ENCODE assay signal across 13 cellular contexts in the genomic region with DNA sequence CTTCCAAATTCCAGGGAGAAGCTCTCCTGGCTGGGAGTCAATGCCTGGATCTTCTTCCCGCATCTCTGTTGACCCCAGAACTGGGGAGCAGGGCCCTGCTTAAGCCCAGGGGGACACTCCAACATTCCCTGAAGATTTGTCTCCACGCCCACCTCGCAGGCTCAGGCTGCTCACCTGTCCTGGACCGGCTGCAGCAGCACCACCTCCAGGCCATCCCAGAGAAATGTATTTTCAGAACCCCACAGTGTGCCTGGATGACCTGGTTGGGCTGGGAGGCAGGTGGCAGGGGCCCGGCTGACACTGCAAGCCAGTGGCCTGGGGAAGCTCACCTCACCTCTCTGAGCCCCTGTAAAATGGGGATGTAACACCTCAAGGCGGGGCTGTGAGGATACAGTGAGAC. TPM values are rescaled to one million over a fixed set of nuclear protein-coding genes. Genes with fewer than 3 reads are reported as not detected.
A peak's percentile ranks its signal among the peaks of the same experiment; 100 is the strongest.
DNase-seq lines count a peak whose midpoint lies in the region; ATAC-seq and TF ChIP-seq lines count a peak whose summit lies in the region.
"Had no signal": no experiment of that assay in that cellular context is flagged by ENCODE, and none has a peak within 500 bp of the region (broad histone marks: within the 10 kb centered on the region; RNA-seq: fewer than 3 reads in every experiment).

No MANE protein-coding gene starts in this region.

- TF ChIP-seq POLR2A in right lobe of liver (IDR thresholded peaks at IDR 0.05) = no peak
- TF ChIP-seq POLR2A in spleen (IDR thresholded peaks at IDR 0.05) = no peak
- TF ChIP-seq POLR2A in ovary (IDR thresholded peaks at IDR 0.05) = no peak

- H3K4me3 ChIP-seq in HEK293 (ENCODE audit: low read depth, low read length) = no peak overlapping the region
- H3K4me3 ChIP-seq in right lobe of liver = no peak overlapping the region
- H3K4me3 ChIP-seq in spleen = no peak overlapping the region
- H3K4me3 ChIP-seq in ovary = no peak overlapping the region
- H3K4me3 ChIP-seq: tibial artery had no signal

- CTCF ChIA-PET in HEK293 (lab: Yijun Ruan, JAX) = interaction anchor here (0.6 to 10.5 kb wide), 15 partner anchors 13 to 278 kb away, joined by 3 to 373 read pairs (median 4); no protein-coding TSS in a partner anchor
- CTCF ChIA-PET in activated CD8-positive, alpha-beta T cell treated with anti-CD3 and anti-CD28 coated beads, Interleukin-2, amount 10 ng/mL, durations not matched to agents 7 days and 5 days (lab: Charles Lee) = interaction anchor here (0.8 to 22.1 kb wide), 3 partner anchors 23 to 73 kb away, joined by 3 to 704 read pairs (median 3); no protein-coding TSS in a partner anchor

- no peaks in the 10 kb centered on the region for H3K9me3 ChIP-seq in HEK293 (ENCODE audit: control insufficient read depth, insufficient read depth, low read depth, low read length)
- no peaks in the 10 kb centered on the region for H3K9me3 ChIP-seq in right lobe of liver
- no peaks in the 10 kb centered on the region for H3K9me3 ChIP-seq in spleen
- no peaks in the 10 kb centered on the region for H3K9me3 ChIP-seq in ovary
- H3K9me3 ChIP-seq: tibial artery had no signal

- intact Hi-C loops in right lobe of liver (cut with DNase I) = loop anchor here in 1 of 2 donors (10.0 kb wide), 1 partner anchor 273 kb away; no protein-coding TSS in a partner anchor
- intact Hi-C loops in spleen (cut with DNase I; ENCODE audit: low total_unique reads) = no loop called here
- intact Hi-C loops in ovary (cut with DNase I) = loop anchor here in 1 of 4 donors (5.0 kb wide), 1 partner anchor 275 kb away; no protein-coding TSS in a partner anchor

- no peak overlapping the region for H3K27ac ChIP-seq in HEK293 (ENCODE audit: extremely low read depth, low read depth, low read length)
- H3K27ac ChIP-seq in right lobe of liver = no peak overlapping the region
- no peak overlapping the region for H3K27ac ChIP-seq in spleen
- H3K27ac ChIP-seq in ovary = no peak overlapping the region
- H3K27ac ChIP-seq: tibial artery had no signal

- no peaks in the 10 kb centered on the region for H3K27me3 ChIP-seq in right lobe of liver
- peaks cover 0 to 77% (median 6%) of the 10 kb centered on the region in 7 donors for H3K27me3 ChIP-seq in spleen (replicated peaks in 1 of 7)
- H3K27me3 ChIP-seq in ovary = no peaks in the 10 kb centered on the region

- TF ChIP-seq CTCF in HEK293 (tag by site-specific recombination; IDR thresholded peaks at IDR 0.05) (no peak), right lobe of liver (IDR thresholded peaks at IDR 0.05) (no peak), spleen (IDR thresholded peaks at IDR 0.05 in 8 of 11, conservative IDR thresholded peaks at IDR 0.05 in 3 of 11) (peak in 1 of 11 experiments; percentile 6), ovary (IDR thresholded peaks at IDR 0.05) (no peak)

- H3K4me1 Mint-ChIP-seq in activated CD8-positive, alpha-beta T cell treated with anti-CD3 and anti-CD28 coated beads, Interleukin-2, amount 10 ng/mL, durations not matched to agents 7 days and 5 days (ENCODE audit: low read depth) = peaks cover 9% of the 10 kb centered on the region

- no peaks in the 10 kb centered on the region for H3K36me3 ChIP-seq in HEK293 (ENCODE audit: control insufficient read depth in 2 of 2, insufficient read depth in 1 of 2, low read length in 2 of 2)
- no peaks in the 10 kb centered on the region for H3K36me3 ChIP-seq in right lobe of liver
- no peaks in the 10 kb centered on the region for H3K36me3 ChIP-seq in spleen
- H3K36me3 ChIP-seq in ovary = no peaks in the 10 kb centered on the region
- H3K36me3 ChIP-seq: tibial artery had no signal

- H3K4me1 ChIP-seq in HEK293 (ENCODE audit: control insufficient read depth, insufficient read depth, low read length) = no peaks in the 10 kb centered on the region
- peaks cover 0 to 2% (median 0%) of the 10 kb centered on the region in 4 donors for H3K4me1 ChIP-seq in right lobe of liver
- H3K4me1 ChIP-seq in spleen = peaks cover 0 to 8% (median 5%) of the 10 kb centered on the region in 6 donors
- H3K4me1 ChIP-seq in ovary (ENCODE audit: insufficient read depth) = no peaks in the 10 kb centered on the region

- no peak overlapping the region for H3K4me3 Mint-ChIP-seq in activated CD8-positive, alpha-beta T cell treated with anti-CD3 and anti-CD28 coated beads, Interleukin-2, amount 10 ng/mL, durations not matched to agents 7 days and 5 days
- H3K4me3 Mint-ChIP-seq: activated T-helper 1 cell treated with anti-CD3 and anti-CD28 coated beads, Interleukin-12 subunit alpha, Interleukin-12 subunit beta, Interleukin-2, Interleukin-4 antibody, amounts not matched to agents 30 ng/mL and 10 ng/mL and 1 ng/mL, durations not matched to agents 14 hours and 24 hours and 36 hours; naive B cell had no signal

- no peaks in the 10 kb centered on the region for H3K36me3 Mint-ChIP-seq in activated CD8-positive, alpha-beta T cell treated with anti-CD3 and anti-CD28 coated beads, Interleukin-2, amount 10 ng/mL, durations not matched to agents 7 days and 5 days (ENCODE audit: low read depth)
- H3K36me3 Mint-ChIP-seq: naive B cell had no signal

- no peak for TF ChIP-seq EP300 in ovary (IDR thresholded peaks at IDR 0.05)

- H3K9me3 Mint-ChIP-seq in activated CD8-positive, alpha-beta T cell treated with anti-CD3 and anti-CD28 coated beads, Interleukin-2, amount 10 ng/mL, durations not matched to agents 7 days and 5 days (ENCODE audit: insufficient read depth) = no peaks in the 10 kb centered on the region
- H3K9me3 Mint-ChIP-seq: activated T-helper 1 cell treated with anti-CD3 and anti-CD28 coated beads, Interleukin-12 subunit alpha, Interleukin-12 subunit beta, Interleukin-2, Interleukin-4 antibody, amounts not matched to agents 30 ng/mL and 10 ng/mL and 1 ng/mL, durations not matched to agents 14 hours and 24 hours and 36 hours; naive B cell had no signal

- peaks cover 26% of the 10 kb centered on the region for H3K27me3 Mint-ChIP-seq in activated CD8-positive, alpha-beta T cell treated with anti-CD3 and anti-CD28 coated beads, Interleukin-2, amount 10 ng/mL, durations not matched to agents 7 days and 5 days (ENCODE audit: low read depth)

- WGBS in right lobe of liver (ENCODE audit: insufficient coverage, low coverage, low lambda C conversion rate, missing lambda C conversion rate) = 0% methylated on average over 1 of the region's 6 CpGs
- 25 to 49% (median 33%) methylated on average over 3 to 6 of the region's 6 CpGs for WGBS in spleen, 5 donors
- 23 to 39% (median 30%) methylated on average over 6 of the region's 6 CpGs for WGBS in ovary, 3 donors

- peak; percentile 43 for ATAC-seq in activated CD8-positive, alpha-beta T cell treated with anti-CD3 and anti-CD28 coated beads, Interleukin-2, amount 10 ng/mL, durations not matched to agents 7 days and 5 days
- ATAC-seq in right lobe of liver (peak in 3 of 4 donors; percentile 16 to 24 (median 19)), HG03457 (IDR thresholded peaks at IDR 0.05; ENCODE audit: unreplicated experiment) (no peak)
- ATAC-seq: Right ventricle myocardium inferior had no signal

- DNase-seq in NCI-H510A treated with DMSO at 0.1 percent for 48 hours (lab: John Stamatoyannopoulos, UW) (peak; percentile 10), NCI-H510A (lab: John Stamatoyannopoulos, UW) (no peak), right lobe of liver (no peak), spleen (no peak), ovary (no peak)
- peak; percentile 33 for DNase-seq in activated CD8-positive, alpha-beta T cell treated with anti-CD3 and anti-CD28 coated beads, Interleukin-2, amount 10 ng/mL, durations not matched to agents 7 days and 5 days
- DNase-seq: naive B cell, NCI-H1694 treated with DMSO at 0.1 percent for 48 hours, tibial artery had no signal

- POLR2A ChIA-PET in HEK293 (lab: Yijun Ruan, JAX) = interaction anchor here (1.4 kb wide), 1 partner anchor 71 kb away, joined by 3 read pairs; no protein-coding TSS in a partner anchor
- POLR2A ChIA-PET in activated CD8-positive, alpha-beta T cell treated with anti-CD3 and anti-CD28 coated beads, Interleukin-2, amount 10 ng/mL, durations not matched to agents 7 days and 5 days (lab: Charles Lee) = interaction anchor here (0.6 kb wide), 1 partner anchor 8 kb away, joined by 3 read pairs; no protein-coding TSS in a partner anchor

- H3K27ac Mint-ChIP-seq in activated CD8-positive, alpha-beta T cell treated with anti-CD3 and anti-CD28 coated beads, Interleukin-2, amount 10 ng/mL, durations not matched to agents 7 days and 5 days = no peak overlapping the region
- H3K27ac Mint-ChIP-seq: activated T-helper 1 cell treated with anti-CD3 and anti-CD28 coated beads, Interleukin-12 subunit alpha, Interleukin-12 subunit beta, Interleukin-2, Interleukin-4 antibody, amounts not matched to agents 30 ng/mL and 10 ng/mL and 1 ng/mL, durations not matched to agents 14 hours and 24 hours and 36 hours had no signal

TF ChIP-seq in HEK293, 187 proteins besides CTCF, POLR2A, EP300 and RAD21:
- TF ChIP-seq KLF9 (tag by site-specific recombination; IDR thresholded peaks at IDR 0.05; ENCODE audit: low read depth) = no peak
- no peak for TF ChIP-seq ZNF404 (tag by site-specific recombination; IDR thresholded peaks at IDR 0.05)
- no peak for TF ChIP-seq ZNF660 (tag by site-specific recombination; IDR thresholded peaks at IDR 0.05)
- TF ChIP-seq ZNF146 (tag by site-specific recombination; IDR thresholded peaks at IDR 0.05) = no peak
- TF ChIP-seq SETDB1 (IDR thresholded peaks at IDR 0.05; ENCODE audit: insufficient read length, low read length) = no peak
- TF ChIP-seq BCL11B (tag by site-specific recombination; IDR thresholded peaks at IDR 0.05; ENCODE audit: low read depth) = no peak
- TF ChIP-seq, protein P1, sequence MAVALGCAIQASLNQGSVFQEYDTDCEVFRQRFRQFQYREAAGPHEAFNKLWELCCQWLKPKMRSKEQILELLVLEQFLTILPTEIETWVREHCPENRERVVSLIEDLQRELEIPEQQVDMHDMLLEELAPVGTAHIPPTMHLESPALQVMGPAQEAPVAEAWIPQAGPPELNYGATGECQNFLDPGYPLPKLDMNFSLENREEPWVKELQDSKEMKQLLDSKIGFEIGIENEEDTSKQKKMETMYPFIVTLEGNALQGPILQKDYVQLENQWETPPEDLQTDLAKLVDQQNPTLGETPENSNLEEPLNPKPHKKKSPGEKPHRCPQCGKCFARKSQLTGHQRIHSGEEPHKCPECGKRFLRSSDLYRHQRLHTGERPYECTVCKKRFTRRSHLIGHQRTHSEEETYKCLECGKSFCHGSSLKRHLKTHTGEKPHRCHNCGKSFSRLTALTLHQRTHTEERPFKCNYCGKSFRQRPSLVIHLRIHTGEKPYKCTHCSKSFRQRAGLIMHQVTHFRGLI (tag by site-specific recombination; IDR thresholded peaks at IDR 0.05) = peak; percentile 72
- peak; percentile 42 for TF ChIP-seq ZNF654 (tag by site-specific recombination; IDR thresholded peaks at IDR 0.05; ENCODE audit: low read depth)

RNA-seq across cellular contexts. Expression of a gene that starts 27.1 kb away (rescaled TPM):
- total RNA-seq in activated CD8-positive, alpha-beta T cell treated with anti-CD3 and anti-CD28 coated beads, Interleukin-2, amount 10 ng/mL, durations not matched to agents 7 days and 5 days = 10 to 100 TPM; 13.6 to 19.1 TPM
- total RNA-seq in right lobe of liver = 10 to 100 TPM in 3 of 6 experiments, 1 to 10 TPM in 3; 4.8 to 14.5 (median 9.9) TPM
- total RNA-seq in spleen = 10 to 100 TPM; 10.3 to 19.2 (median 16.0) TPM
- 1 to 10 TPM; 1.4 to 2.5 (median 2.3) TPM for polyA plus RNA-seq in spleen
- total RNA-seq in ovary = 10 to 100 TPM in 5 of 7 donors, 1 to 10 TPM in 2; 6.1 to 33.3 (median 17.1) TPM
- 1 to 10 TPM; 5.0 to 7.3 TPM for polyA plus RNA-seq in ovary

Comparison
In these comparisons a context has a peak if more than half of its experiments do, and no peak if none do; other contexts are left out.
1. DNase-seq: peak in NCI-H510A treated with DMSO at 0.1 percent for 48 hours (single experiment) and activated CD8-positive, alpha-beta T cell treated with anti-CD3 and anti-CD28 coated beads, Interleukin-2, amount 10 ng/mL, durations not matched to agents 7 days and 5 days (single experiment); none in NCI-H510A (single experiment), right lobe of liver (0 of 3), spleen (single experiment) and ovary (0 of 5).